Comparison of ENCODE assay signal across 9 cellular contexts in genomic region chr19:15101479-15102082, GRCh38. TPM values are rescaled to one million over a fixed set of nuclear protein-coding genes. Genes with fewer than 3 reads are reported as not detected.
A peak's percentile ranks its signal among the peaks of the same experiment; 100 is the strongest.
DNase-seq lines count a peak whose midpoint lies in the region; ATAC-seq lines count a peak whose summit lies in the region.
"Had no signal": no experiment of that assay in that cellular context is flagged by ENCODE, and none has a peak within 500 bp of the region (broad histone marks: within the 10 kb centered on the region; RNA-seq: fewer than 3 reads in every experiment).

No MANE protein-coding gene starts in this region.

- H3K4me3 Mint-ChIP-seq in activated naive CD8-positive, alpha-beta T cell treated with anti-CD3 and anti-CD28 coated beads for 36 hours, result no peak overlapping the region
- H3K4me3 Mint-ChIP-seq: brain had no signal

- peaks cover 21% of the 10 kb centered on the region for H3K9me3 Mint-ChIP-seq in activated naive CD8-positive, alpha-beta T cell treated with anti-CD3 and anti-CD28 coated beads for 36 hours

- ATAC-seq in GM18498 (IDR thresholded peaks at IDR 0.05; ENCODE audit: unreplicated experiment), result no peak
- ATAC-seq in HG02798 (IDR thresholded peaks at IDR 0.05; ENCODE audit: poor library complexity, unreplicated experiment), result no peak

- peaks cover 9% of the 10 kb centered on the region for H3K36me3 Mint-ChIP-seq in activated naive CD8-positive, alpha-beta T cell treated with anti-CD3 and anti-CD28 coated beads for 36 hours

- peaks cover under 1% of the 10 kb centered on the region for H3K4me1 Mint-ChIP-seq in activated naive CD8-positive, alpha-beta T cell treated with anti-CD3 and anti-CD28 coated beads for 36 hours

- H3K27ac Mint-ChIP-seq in activated naive CD8-positive, alpha-beta T cell treated with anti-CD3 and anti-CD28 coated beads for 36 hours, result no peak overlapping the region
- H3K27ac Mint-ChIP-seq: brain had no signal

- peak; percentile 9 for DNase-seq in NCI-H748 (lab: John Stamatoyannopoulos, UW; ENCODE audit: unreplicated experiment)
- no peak for DNase-seq in NCI-H748 treated with DMSO at 0.1 percent for 48 hours (lab: John Stamatoyannopoulos, UW)
- peak; percentile 62 for DNase-seq in RPMI8226
- DNase-seq in activated naive CD8-positive, alpha-beta T cell treated with anti-CD3 and anti-CD28 coated beads for 36 hours, result peak; percentile 48
- DNase-seq in iPS-NIHi11 (ENCODE audit: low spot score), result peak; percentile 53
- peak; percentile 27 to 43 (median 35) for DNase-seq in stimulated activated CD4-positive, alpha-beta T cell treated with anti-CD3 and anti-CD28 coated beads, TNF-alpha, amount 100 ng/mL, for 48 hours (ENCODE audit: low read depth in 3 of 3)

- peaks cover 1% of the 10 kb centered on the region for H3K27me3 Mint-ChIP-seq in activated naive CD8-positive, alpha-beta T cell treated with anti-CD3 and anti-CD28 coated beads for 36 hours

RNA-seq across cellular contexts. Expression of gene SYDE1, which starts 5.6 kb away (rescaled TPM):
- 1 to 10 TPM; 1.6 to 2.4 TPM for total RNA-seq in activated naive CD8-positive, alpha-beta T cell treated with anti-CD3 and anti-CD28 coated beads for 36 hours

RNA-seq across cellular contexts. Expression of gene OR1I1, which starts 19.6 kb away (rescaled TPM):
- not detected for total RNA-seq in activated naive CD8-positive, alpha-beta T cell treated with anti-CD3 and anti-CD28 coated beads for 36 hours

RNA-seq across cellular contexts. Expression of gene CASP14, which starts 52.3 kb away (rescaled TPM):
- not detected for total RNA-seq in activated naive CD8-positive, alpha-beta T cell treated with anti-CD3 and anti-CD28 coated beads for 36 hours
